8 cellular contexts compared by ENCODE assay signal in the genomic region with DNA sequence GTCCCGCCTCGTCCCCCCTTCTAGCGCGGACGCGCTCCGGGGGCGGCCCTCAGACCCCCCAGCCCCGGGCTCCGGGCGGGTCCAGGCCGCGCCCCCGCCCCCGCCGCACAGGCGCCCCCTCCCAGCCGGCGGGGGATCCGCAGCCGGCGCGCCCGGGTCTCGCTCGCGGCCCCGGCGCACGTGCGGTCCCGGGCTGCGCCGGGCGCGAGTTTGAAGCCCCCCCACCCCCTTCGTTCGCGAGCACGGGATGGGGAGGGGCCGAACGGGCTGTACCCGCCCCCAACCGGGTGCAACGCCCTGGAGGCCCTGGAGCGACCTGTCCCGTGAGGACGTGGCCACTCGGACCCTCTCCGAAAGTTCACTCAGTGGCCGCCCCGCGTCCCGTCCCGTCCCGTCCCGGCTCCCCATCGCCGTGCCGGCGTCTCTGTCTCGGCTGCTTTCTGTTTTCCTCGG. TPM values are rescaled to one million over a fixed set of nuclear protein-coding genes. Genes with fewer than 3 reads are reported as not detected.
DNase-seq lines count a peak whose midpoint lies in the region; ATAC-seq lines count a peak whose summit lies in the region.

No MANE protein-coding gene starts in this region.

- peaks cover 20% of the 10 kb centered on the region for H3K4me1 Mint-ChIP-seq in activated T-cell treated with anti-CD3 and anti-CD28 coated beads, Interleukin-2, amount 50 U/mL, for 4 hours (ENCODE audit: low read depth)

- peaks cover 8% of the 10 kb centered on the region for H3K4me1 ChIP-seq in rectal smooth muscle tissue (ENCODE audit: control insufficient read depth, insufficient read depth, low read length)

- H3K4me3 Mint-ChIP-seq in activated T-cell treated with anti-CD3 and anti-CD28 coated beads, Interleukin-2, amount 50 U/mL, for 4 hours = peak overlapping the region; percentile 84

- H3K36me3 Mint-ChIP-seq in activated T-cell treated with anti-CD3 and anti-CD28 coated beads, Interleukin-2, amount 50 U/mL, for 4 hours (ENCODE audit: insufficient read depth) = no peaks in the 10 kb centered on the region

- H3K9me3 Mint-ChIP-seq in activated T-cell treated with anti-CD3 and anti-CD28 coated beads, Interleukin-2, amount 50 U/mL, for 4 hours = no peaks in the 10 kb centered on the region

- H3K27me3 ChIP-seq in H7 (ENCODE audit: control insufficient read depth, insufficient read depth, low read length) = peaks cover 3% of the 10 kb centered on the region; the same call in 1 of the 2 replicates
- no peaks in the 10 kb centered on the region for H3K27me3 ChIP-seq in rectal smooth muscle tissue (ENCODE audit: control insufficient read depth, insufficient read depth, low read length)

- peak; percentile 28 to 35 for ATAC-seq in activated T-cell treated with anti-CD3 and anti-CD28 coated beads, Interleukin-2, amount 50 U/mL, for 4 hours
- ATAC-seq in left cardiac atrium (peak; percentile 32 to 33), HG02623 (IDR thresholded peaks at IDR 0.05; ENCODE audit: unreplicated experiment) (no peak), HG02610 (IDR thresholded peaks at IDR 0.05; ENCODE audit: unreplicated experiment) (no peak), GM21723 (IDR thresholded peaks at IDR 0.05; ENCODE audit: unreplicated experiment) (no peak)

- H3K4me3 ChIP-seq in H7 (ENCODE audit: insufficient read depth, low read depth, low read length) (peak overlapping the region; percentile 88), rectal smooth muscle tissue (ENCODE audit: low read length) (peak overlapping the region; percentile 56)

- DNase-seq in AG08395 (ENCODE audit: low spot score) (peak; percentile 39), H7 (peak; percentile 94), left cardiac atrium (no peak)
- DNase-seq in activated T-cell treated with anti-CD3 and anti-CD28 coated beads, Interleukin-2, amount 50 U/mL, for 4 hours = no peak

- peaks cover 42% of the 10 kb centered on the region for H3K27me3 Mint-ChIP-seq in activated T-cell treated with anti-CD3 and anti-CD28 coated beads, Interleukin-2, amount 50 U/mL, for 4 hours (ENCODE audit: low read depth)

- H3K27ac ChIP-seq in rectal smooth muscle tissue (ENCODE audit: low read depth, low read length) = peak overlapping the region; percentile 68

- H3K9ac ChIP-seq in rectal smooth muscle tissue (ENCODE audit: low read length) = no peak overlapping the region

- H3K36me3 ChIP-seq in H7 (replicated peaks; ENCODE audit: control insufficient read depth, insufficient read depth, low read length) (0 out of 2 replicates have a peak, but pooled peaks cover 1% of the 10 kb centered on the region), rectal smooth muscle tissue (ENCODE audit: control insufficient read depth, insufficient read depth, low read length) (no peaks in the 10 kb centered on the region)

- intact Hi-C loops in left cardiac atrium (cut with DNase I) = loop anchor here in 1 of 2 donors (2.0 to 10.0 kb wide), 2 partner anchors 119 to 233 kb away; a partner anchor contains a TSS

RNA-seq across cellular contexts. Expression of a gene that starts 0.8 kb away (rescaled TPM):
- total RNA-seq in H7 (2014; rRNA removed; shearing (Covaris generic)) = 64.1 and 79.8 TPM in 2 replicates
- total RNA-seq in activated T-cell treated with anti-CD3 and anti-CD28 coated beads, Interleukin-2, amount 50 U/mL, for 4 hours = under 1 TPM; 0.86 to 0.95 (median 0.92) TPM
- total RNA-seq in left cardiac atrium = 10 to 100 TPM; 37.4 to 63.1 TPM

Comparison
In these comparisons a context has a peak if more than half of its experiments do, and no peak if none do; other contexts are left out.
1. DNase-seq: peak in AG08395 (single experiment) and H7 (single experiment); none in activated T-cell treated with anti-CD3 and anti-CD28 coated beads, Interleukin-2, amount 50 U/mL, for 4 hours (single experiment) and left cardiac atrium (single experiment).
2. ATAC-seq: peak in activated T-cell treated with anti-CD3 and anti-CD28 coated beads, Interleukin-2, amount 50 U/mL, for 4 hours (2 of 2) and left cardiac atrium (2 of 2); none in HG02623 (single experiment), HG02610 (single experiment) and GM21723 (single experiment).
3. RNA of a gene that starts 0.8 kb away (total RNA-seq): 64.1 to 79.8 TPM in H7 and 37.4 to 63.1 TPM in left cardiac atrium; 0.86 to 0.95 TPM in activated T-cell treated with anti-CD3 and anti-CD28 coated beads, Interleukin-2, amount 50 U/mL, for 4 hours; every median in the first group is over 10 times any median in the second.